ENCODE assay signal across 13 cellular contexts in the genomic region with DNA sequence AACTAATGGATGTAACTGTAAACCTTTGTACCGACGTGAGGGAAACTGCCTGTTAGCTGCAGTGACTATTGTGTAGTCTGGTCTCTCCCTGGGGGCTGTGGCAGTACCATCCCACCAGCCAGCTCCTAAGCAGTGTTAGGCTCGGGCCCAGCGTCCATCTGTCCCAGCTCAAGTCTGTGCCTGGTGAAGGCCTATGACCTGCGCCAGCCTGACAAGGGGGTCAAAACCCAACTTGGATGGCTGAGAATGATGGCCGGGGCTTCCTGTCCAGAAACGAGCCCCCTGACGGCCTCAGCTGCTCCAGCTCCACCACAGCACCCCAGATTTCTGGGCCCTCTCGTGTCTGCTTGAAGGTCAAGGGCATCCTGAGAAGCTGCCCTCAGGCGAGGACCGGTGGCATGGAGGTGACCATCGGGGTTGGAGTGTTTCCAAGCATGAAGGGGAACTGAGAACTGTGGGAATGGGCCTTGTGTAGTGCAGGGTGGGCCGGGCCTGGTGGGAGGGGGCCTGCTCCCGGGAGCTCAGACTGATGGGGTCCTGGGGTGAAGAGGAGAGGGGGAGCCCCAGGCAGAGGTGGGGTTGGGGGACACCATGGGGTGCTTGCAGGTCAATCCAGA. TPM values are rescaled to one million over a fixed set of nuclear protein-coding genes. Genes with fewer than 3 reads are reported as not detected.
A peak's percentile ranks its signal among the peaks of the same experiment; 100 is the strongest.
DNase-seq lines count a peak whose midpoint lies in the region; ATAC-seq lines count a peak whose summit lies in the region.
"Had no signal": no experiment of that assay in that cellular context is flagged by ENCODE, and none has a peak within 500 bp of the region (broad histone marks: within the 10 kb centered on the region; RNA-seq: fewer than 3 reads in every experiment).

No MANE protein-coding gene starts in this region.

- H3K27ac Mint-ChIP-seq in activated naive CD8-positive, alpha-beta T cell, result peak overlapping the region; percentile 46
- H3K27ac Mint-ChIP-seq in activated naive CD8-positive, alpha-beta T cell treated with anti-CD3 and anti-CD28 coated beads, Interleukin-2, amount 50 U/mL, for 24 hours, result no peak overlapping the region

- H3K4me3 Mint-ChIP-seq in activated naive CD8-positive, alpha-beta T cell, result no peak overlapping the region
- no peak overlapping the region for H3K4me3 Mint-ChIP-seq in activated naive CD8-positive, alpha-beta T cell treated with anti-CD3 and anti-CD28 coated beads, Interleukin-2, amount 50 U/mL, for 24 hours
- H3K4me3 Mint-ChIP-seq: activated naive CD4-positive, alpha-beta T cell treated with anti-CD3 and anti-CD28 coated beads, Interleukin-2, amount 10 ng/mL, durations not matched to agents 7 days and 5 days; neural crest cell; T-helper 1 cell treated with Interleukin-12 subunit alpha and Interleukin-12 subunit beta and Interleukin-4 antibody, amounts not matched to agents 30 μg/mL and 1 μg/mL, for 36 hours had no signal

- H3K27ac ChIP-seq in adipose tissue (ENCODE audit: low read depth, low read length), result peak overlapping the region; percentile 40
- peak overlapping the region; percentile 47 for H3K27ac ChIP-seq in substantia nigra (ENCODE audit: low read depth, low read length, poor library complexity, severe bottlenecking)

- no peak for ATAC-seq in activated naive CD8-positive, alpha-beta T cell treated with anti-CD3 and anti-CD28 coated beads, Interleukin-2, amount 50 U/mL, for 24 hours
- no peak for ATAC-seq in HG03342 (IDR thresholded peaks at IDR 0.05; ENCODE audit: unreplicated experiment)

- 67 to 82% (median 68%) methylated on average over 14 of the region's 14 CpGs for WGBS in adipose tissue, 3 donors

- DNase-seq in activated naive CD8-positive, alpha-beta T cell treated with anti-CD3 and anti-CD28 coated beads, Interleukin-2, amount 50 U/mL, for 24 hours, result no peak
- DNase-seq in medulla oblongata (ENCODE audit: extremely low spot score) (peak; percentile 56), substantia nigra (lab: John Stamatoyannopoulos, UW) (peak in 1 of 49 donors; percentile 35), NOMO-1 (lab: John Stamatoyannopoulos, UW; ENCODE audit: unreplicated experiment in 2 of 2) (no peak)
- DNase-seq in stimulated activated CD4-positive, alpha-beta T cell treated with anti-CD3 and anti-CD28 coated beads, Interleukin-2, amount 100 ng/mL, for 24 hours, result no peak
- DNase-seq: activated naive CD4-positive, alpha-beta T cell treated with anti-CD3 and anti-CD28 coated beads, Interleukin-2, amount 10 ng/mL, durations not matched to agents 7 days and 5 days; uterus had no signal

- no peaks in the 10 kb centered on the region for H3K9me3 Mint-ChIP-seq in activated naive CD8-positive, alpha-beta T cell (ENCODE audit: low read depth)
- no peaks in the 10 kb centered on the region for H3K9me3 Mint-ChIP-seq in activated naive CD8-positive, alpha-beta T cell treated with anti-CD3 and anti-CD28 coated beads, Interleukin-2, amount 50 U/mL, for 24 hours
- H3K9me3 Mint-ChIP-seq: activated naive CD4-positive, alpha-beta T cell treated with anti-CD3 and anti-CD28 coated beads, Interleukin-2, amount 10 ng/mL, durations not matched to agents 7 days and 5 days; neural crest cell; T-helper 1 cell treated with Interleukin-12 subunit alpha and Interleukin-12 subunit beta and Interleukin-4 antibody, amounts not matched to agents 30 μg/mL and 1 μg/mL, for 36 hours had no signal

- H3K36me3 Mint-ChIP-seq in activated naive CD8-positive, alpha-beta T cell, result no peaks in the 10 kb centered on the region
- no peaks in the 10 kb centered on the region for H3K36me3 Mint-ChIP-seq in activated naive CD8-positive, alpha-beta T cell treated with anti-CD3 and anti-CD28 coated beads, Interleukin-2, amount 50 U/mL, for 24 hours (ENCODE audit: low read depth)
- H3K36me3 Mint-ChIP-seq: activated naive CD4-positive, alpha-beta T cell treated with anti-CD3 and anti-CD28 coated beads, Interleukin-2, amount 10 ng/mL, durations not matched to agents 7 days and 5 days had no signal

- H3K4me1 Mint-ChIP-seq in activated naive CD8-positive, alpha-beta T cell (ENCODE audit: low read depth), result peaks cover 47% of the 10 kb centered on the region
- peaks cover 50% of the 10 kb centered on the region for H3K4me1 Mint-ChIP-seq in activated naive CD8-positive, alpha-beta T cell treated with anti-CD3 and anti-CD28 coated beads, Interleukin-2, amount 50 U/mL, for 24 hours
- H3K4me1 Mint-ChIP-seq: neural crest cell had no signal

- no peaks in the 10 kb centered on the region for H3K27me3 Mint-ChIP-seq in activated naive CD8-positive, alpha-beta T cell
- H3K27me3 Mint-ChIP-seq in activated naive CD8-positive, alpha-beta T cell treated with anti-CD3 and anti-CD28 coated beads, Interleukin-2, amount 50 U/mL, for 24 hours, result no peaks in the 10 kb centered on the region

RNA-seq across cellular contexts. Expression of gene SPI1, which starts 14.3 kb away (rescaled TPM):
- 10 to 100 TPM in 2 of 3 donors, 1 to 10 TPM in 1; 4.9 to 69.3 (median 49.3) TPM for polyA plus RNA-seq in adipose tissue
- polyA plus RNA-seq: AG04450 had no signal

RNA-seq across cellular contexts. Expression of gene SLC39A13, which starts 15.7 kb away (rescaled TPM):
- polyA plus RNA-seq in adipose tissue, result 10 to 100 TPM; 36.4 to 42.0 (median 39.9) TPM

RNA-seq across cellular contexts. Expression of gene PSMC3, which starts 33.6 kb away (rescaled TPM):
- 100 to 1,000 TPM in 2 of 3 donors, 10 to 100 TPM in 1; 76.2 to 157 (median 134) TPM for polyA plus RNA-seq in adipose tissue

RNA-seq across cellular contexts. Expression of gene MYBPC3, which starts 40.2 kb away (rescaled TPM):
- 1 to 10 TPM in 1 of 3 donors, under 1 TPM in 2; 0.07 to 3.1 (median 0.68) TPM for polyA plus RNA-seq in adipose tissue
- polyA plus RNA-seq: AG04450 had no signal

RNA-seq across cellular contexts. Expression of gene RAPSN, which starts 56.3 kb away (rescaled TPM):
- polyA plus RNA-seq in adipose tissue, result under 1 TPM in 2 of 3 donors, not detected in 1; 0.21 to 0.59 TPM
- polyA plus RNA-seq: AG04450 had no signal
